In the genomic region with DNA sequence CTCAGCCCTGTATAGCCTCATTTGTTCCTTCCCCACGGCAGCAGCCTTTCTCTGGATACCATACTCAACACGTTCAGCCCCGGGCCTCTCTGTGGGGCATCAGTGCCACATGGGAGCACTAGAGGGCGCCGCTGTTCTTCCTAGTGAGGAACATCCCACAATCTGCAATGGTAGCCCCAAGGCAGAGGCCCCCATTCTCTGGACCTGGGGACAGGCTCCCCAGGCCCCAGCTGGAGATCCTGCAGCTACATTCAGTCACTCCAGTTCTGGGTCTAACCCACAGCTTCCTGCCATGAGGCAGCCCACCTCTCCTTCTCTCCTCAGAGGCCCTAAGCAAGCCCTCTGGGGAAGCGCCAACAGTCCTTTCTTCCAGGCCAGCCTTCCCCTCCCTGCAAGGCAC, we compare ENCODE assay signal across 8 cellular contexts. TPM values are rescaled to one million over a fixed set of nuclear protein-coding genes. Genes with fewer than 3 reads are reported as not detected.
DNase-seq lines count a peak whose midpoint lies in the region; ATAC-seq, FAIRE-seq and TF ChIP-seq lines count a peak whose summit lies in the region.

No MANE protein-coding gene starts in this region.

- no peak for FAIRE-seq in urothelium cell line (lab: Jason Lieb, UNC)

- peak; percentile 69 for TF ChIP-seq CTCF in LNCAP (IDR thresholded peaks at IDR 0.05)
- peak; percentile 95 for TF ChIP-seq CTCF in progenitor cell of endocrine pancreas (IDR thresholded peaks at IDR 0.05; ENCODE audit: unreplicated experiment)

- no peak overlapping the region for H3K27ac Mint-ChIP-seq in activated naive CD4-positive, alpha-beta T cell treated with anti-CD3 and anti-CD28 coated beads for 36 hours
- H3K27ac Mint-ChIP-seq in progenitor cell of endocrine pancreas, result no peak overlapping the region

- no peak overlapping the region for H3K4me3 Mint-ChIP-seq in activated naive CD4-positive, alpha-beta T cell treated with anti-CD3 and anti-CD28 coated beads for 36 hours
- H3K4me3 Mint-ChIP-seq in progenitor cell of endocrine pancreas (ENCODE audit: low read depth), result no peak overlapping the region

- intact Hi-C loops in activated naive CD4-positive, alpha-beta T cell treated with anti-CD3 and anti-CD28 coated beads for 36 hours (cut with micrococcal nuclease), result loop anchor here (1.0 to 2.0 kb wide), 6 partner anchors 71 to 193 kb away; no protein-coding TSS in a partner anchor
- intact Hi-C loops in Right ventricle myocardium inferior (cut with DNase I), result loop anchor here (1.0 kb wide), 1 partner anchor 71 kb away; no protein-coding TSS in a partner anchor

- DNase-seq in GDM1 (lab: John Stamatoyannopoulos, UW), result peak; percentile 59
- peak; percentile 33 for DNase-seq in GOT3 (lab: John Stamatoyannopoulos, UW)
- DNase-seq in SKM-1 (lab: John Stamatoyannopoulos, UW; ENCODE audit: unreplicated experiment), result peak; percentile 48
- DNase-seq in activated naive CD4-positive, alpha-beta T cell treated with anti-CD3 and anti-CD28 coated beads for 36 hours, result peak; percentile 90
- peak; percentile 95 for DNase-seq in Right ventricle myocardium inferior (ENCODE audit: missing footprints)
- DNase-seq in progenitor cell of endocrine pancreas (ENCODE audit: low spot score, unreplicated experiment), result peak; percentile 80
- peak; percentile 79 for DNase-seq in urothelium cell line (ENCODE audit: low spot score)

- CTCF ChIA-PET in activated naive CD4-positive, alpha-beta T cell treated with anti-CD3 and anti-CD28 coated beads for 36 hours (lab: Charles Lee), result interaction anchor here (0.5 to 6.6 kb wide), 24 partner anchors 8 to 195 kb away, joined by 3 to 75 read pairs (median 4); no protein-coding TSS in a partner anchor

- peak; percentile 80 for ATAC-seq in Right ventricle myocardium inferior

- H3K4me1 Mint-ChIP-seq in activated naive CD4-positive, alpha-beta T cell treated with anti-CD3 and anti-CD28 coated beads for 36 hours (ENCODE audit: low read depth), result no peaks in the 10 kb centered on the region
- peaks cover 9% of the 10 kb centered on the region for H3K4me1 Mint-ChIP-seq in progenitor cell of endocrine pancreas (ENCODE audit: low read depth)

- no peaks in the 10 kb centered on the region for H3K36me3 Mint-ChIP-seq in activated naive CD4-positive, alpha-beta T cell treated with anti-CD3 and anti-CD28 coated beads for 36 hours (ENCODE audit: low read depth)
- H3K36me3 Mint-ChIP-seq in progenitor cell of endocrine pancreas (ENCODE audit: insufficient read depth), result peaks cover 2% of the 10 kb centered on the region

- no peaks in the 10 kb centered on the region for H3K27me3 Mint-ChIP-seq in activated naive CD4-positive, alpha-beta T cell treated with anti-CD3 and anti-CD28 coated beads for 36 hours (ENCODE audit: low read depth)
- H3K27me3 Mint-ChIP-seq in progenitor cell of endocrine pancreas, result no peaks in the 10 kb centered on the region

- H3K9me3 Mint-ChIP-seq in activated naive CD4-positive, alpha-beta T cell treated with anti-CD3 and anti-CD28 coated beads for 36 hours, result no peaks in the 10 kb centered on the region
- no peaks in the 10 kb centered on the region for H3K9me3 Mint-ChIP-seq in progenitor cell of endocrine pancreas (ENCODE audit: low read depth)

RNA-seq across cellular contexts. Expression of a gene that starts 14.2 kb away (rescaled TPM):
- total RNA-seq in activated naive CD4-positive, alpha-beta T cell treated with anti-CD3 and anti-CD28 coated beads for 36 hours, result 1 to 10 TPM; 5.3 to 6.8 TPM
- 9.6 TPM for total RNA-seq in Right ventricle myocardium inferior
- 33.1 and 36.0 TPM in 2 replicates for total RNA-seq in progenitor cell of endocrine pancreas

RNA-seq across cellular contexts. Expression of a gene that starts 27.1 kb away (rescaled TPM):
- total RNA-seq in activated naive CD4-positive, alpha-beta T cell treated with anti-CD3 and anti-CD28 coated beads for 36 hours, result 1 to 10 TPM; 7.3 to 7.4 TPM
- total RNA-seq in Right ventricle myocardium inferior (19.0 TPM), progenitor cell of endocrine pancreas (22.0 and 23.5 TPM in 2 replicates)

Comparison
In these comparisons a context has a peak if more than half of its experiments do, and no peak if none do; other contexts are left out.
1. Peak in every context shown above with its lines: DNase-seq and ATAC-seq.
2. DNase-seq: peak in every context shown above with its lines; median percentile 95 in Right ventricle myocardium inferior; 90 in activated naive CD4-positive, alpha-beta T cell treated with anti-CD3 and anti-CD28 coated beads for 36 hours; 80 in progenitor cell of endocrine pancreas; 79 in urothelium cell line; 59 in GDM1; 48 in SKM-1; 33 in GOT3.